9 cellular contexts compared by ENCODE assay signal in the genomic region with DNA sequence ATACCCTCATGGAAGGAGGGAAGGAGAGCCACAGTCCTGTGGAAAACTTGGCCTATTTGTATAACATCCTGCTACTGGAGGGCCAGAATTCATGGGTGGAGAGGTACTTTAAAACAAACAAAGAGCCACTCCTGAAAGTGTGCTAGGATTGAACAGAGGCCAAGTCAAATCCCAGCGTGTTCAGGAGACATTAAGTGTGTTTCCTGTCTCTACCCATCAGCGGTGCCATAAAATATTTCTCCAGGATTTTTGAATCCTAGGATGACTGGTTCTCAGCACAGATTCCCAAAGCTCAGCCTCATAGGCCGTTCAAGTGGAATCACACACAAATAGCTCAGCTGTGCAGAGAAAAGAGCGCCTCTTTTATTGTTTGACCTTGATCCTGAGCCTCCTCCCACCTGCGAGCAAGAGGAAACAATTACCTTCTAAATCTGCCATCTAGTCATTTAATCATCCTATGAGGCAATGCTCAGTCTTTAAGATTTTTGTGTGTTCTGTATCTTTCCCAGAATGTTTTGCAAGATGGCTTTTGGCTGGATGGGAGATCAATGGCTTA. TPM values are rescaled to one million over a fixed set of nuclear protein-coding genes. Genes with fewer than 3 reads are reported as not detected.
DNase-seq lines count a peak whose midpoint lies in the region; ATAC-seq, FAIRE-seq and TF ChIP-seq lines count a peak whose summit lies in the region.
"Had no signal": no experiment of that assay in that cellular context is flagged by ENCODE, and none has a peak within 500 bp of the region (broad histone marks: within the 10 kb centered on the region; RNA-seq: fewer than 3 reads in every experiment).

No MANE protein-coding gene starts in this region.

- no peaks in the 10 kb centered on the region for H3K27me3 ChIP-seq in small intestine (ENCODE audit: control insufficient read depth in 2 of 2, insufficient read depth in 2 of 2, low read length in 2 of 2)
- no peaks in the 10 kb centered on the region for H3K27me3 ChIP-seq in CD8-positive, alpha-beta T cell (ENCODE audit: insufficient read depth, low read length)

- POLR2A ChIA-PET in CD8-positive, alpha-beta T cell (lab: Charles Lee): no interaction called here
- POLR2A ChIA-PET in GM10248 (lab: Yijun Ruan, JAX): no interaction called here

- no peaks in the 10 kb centered on the region for H3K36me3 ChIP-seq in kidney (ENCODE audit: control insufficient read depth in 1 of 2, insufficient read depth in 2 of 2, low read length in 2 of 2)
- no peaks in the 10 kb centered on the region for H3K36me3 ChIP-seq in small intestine (ENCODE audit: control insufficient read depth in 2 of 2, insufficient read depth in 2 of 2, low read length in 2 of 2)
- no peaks in the 10 kb centered on the region for H3K36me3 ChIP-seq in CD8-positive, alpha-beta T cell (ENCODE audit: insufficient read depth, low read length)

- H3K4me1 ChIP-seq in kidney (ENCODE audit: control insufficient read depth in 1 of 2, insufficient read depth in 1 of 2, low read depth in 1 of 2, low read length in 2 of 2) (peaks cover 8 to 11% of the 10 kb centered on the region in 2 donors), small intestine (ENCODE audit: control insufficient read depth in 2 of 2, insufficient read depth in 1 of 2, low read depth in 1 of 2, low read length in 1 of 2) (peaks cover 0 to 2% of the 10 kb centered on the region in 2 donors)
- no peaks in the 10 kb centered on the region for H3K4me1 ChIP-seq in CD8-positive, alpha-beta T cell (ENCODE audit: insufficient read depth, low read length)

- H3K4me1 Mint-ChIP-seq in CD8-positive, alpha-beta T cell (ENCODE audit: low read depth): no peaks in the 10 kb centered on the region

- H3K27ac ChIP-seq in kidney (ENCODE audit: low read depth in 2 of 2, low read length in 2 of 2): peak overlapping the region; percentile 29 to 47
- peak overlapping the region; percentile 16 to 81 for H3K27ac ChIP-seq in small intestine (ENCODE audit: low read depth in 1 of 2, low read length in 1 of 2)
- no peak overlapping the region for H3K27ac ChIP-seq in CD8-positive, alpha-beta T cell (ENCODE audit: low read depth, low read length)

- CTCF ChIA-PET in CD8-positive, alpha-beta T cell (lab: Charles Lee): no interaction called here
- CTCF ChIA-PET in GM10248 (lab: Yijun Ruan, JAX): interaction anchor here (1.1 to 1.5 kb wide), 4 partner anchors 22 to 116 kb away, joined by 3 to 5 read pairs (median 4); no protein-coding TSS in a partner anchor

- peaks cover 7% of the 10 kb centered on the region for H3K9me3 Mint-ChIP-seq in CD8-positive, alpha-beta T cell

- no peak overlapping the region for H3K4me3 Mint-ChIP-seq in CD8-positive, alpha-beta T cell

- H3K36me3 Mint-ChIP-seq in CD8-positive, alpha-beta T cell: no peaks in the 10 kb centered on the region

- no peak for TF ChIP-seq CTCF in NB4 (IDR thresholded peaks at IDR 0.05; ENCODE audit: low read depth, low read length)
- TF ChIP-seq CTCF in kidney (IDR thresholded peaks at IDR 0.05; ENCODE audit: borderline replicate concordance, extremely low read depth, insufficient read depth): no peak
- TF ChIP-seq CTCF in CD8-positive, alpha-beta T cell (IDR thresholded peaks at IDR 0.05): no peak
- TF ChIP-seq CTCF in GM10248 (IDR thresholded peaks at IDR 0.05; ENCODE audit: control extremely low read depth, extremely low read depth, low read depth, missing control alignments): no peak

- H3K27me3 Mint-ChIP-seq in CD8-positive, alpha-beta T cell (ENCODE audit: low read depth): peaks cover 28% of the 10 kb centered on the region

- DNase-seq in NB4 (ENCODE audit: low read depth) (peak; percentile 44), SHP77 (lab: John Stamatoyannopoulos, UW) (peak; percentile 58 to 69), kidney (no peak), small intestine (peak; percentile 30), GM10248 (ENCODE audit: extremely low spot score) (no peak)
- no peak for DNase-seq in CD8-positive, alpha-beta T cell
- DNase-seq: NCI-H2171 had no signal

- H3K27ac Mint-ChIP-seq in CD8-positive, alpha-beta T cell: no peak overlapping the region

- ATAC-seq in HG02852 (IDR thresholded peaks at IDR 0.05; ENCODE audit: unreplicated experiment): no peak
- no peak for ATAC-seq in GM19351 (IDR thresholded peaks at IDR 0.05; ENCODE audit: unreplicated experiment)
- ATAC-seq in CD8-positive, alpha-beta T cell: no peak

- intact Hi-C loops in kidney (cut with DNase I): no loop called here
- intact Hi-C loops in CD8-positive, alpha-beta T cell (cut with DNase I, micrococcal nuclease): no loop called here

- H3K4me3 ChIP-seq in NB4 (ENCODE audit: low read depth, low read length) (peak overlapping the region; percentile 59), kidney (ENCODE audit: low read length in 2 of 2) (no peak overlapping the region), small intestine (ENCODE audit: low read depth in 1 of 2, low read length in 2 of 2) (no peak overlapping the region)
- no peak overlapping the region for H3K4me3 ChIP-seq in CD8-positive, alpha-beta T cell (ENCODE audit: low read depth, low read length)

- TF ChIP-seq POLR2A in NB4 (IDR thresholded peaks at IDR 0.05; ENCODE audit: extremely low read depth, insufficient read length): no peak

- WGBS in small intestine, 3 donors: 17 to 40% (median 27%) methylated on average over 5 of the region's 5 CpGs

- no peak for FAIRE-seq in kidney (lab: Jason Lieb, UNC)
- FAIRE-seq in small intestine (lab: Jason Lieb, UNC): no peak

- no peaks in the 10 kb centered on the region for H3K9me3 ChIP-seq in kidney (ENCODE audit: control insufficient read depth in 1 of 2, low read length in 2 of 2)
- H3K9me3 ChIP-seq in small intestine (ENCODE audit: control insufficient read depth, low read depth): no peaks in the 10 kb centered on the region
- no peaks in the 10 kb centered on the region for H3K9me3 ChIP-seq in CD8-positive, alpha-beta T cell (ENCODE audit: low read length)

- H3K9ac ChIP-seq in kidney (ENCODE audit: low read length in 2 of 2): no peak overlapping the region

RNA-seq across cellular contexts. Expression of a gene that starts 31.8 kb away (rescaled TPM):
- 66.7 TPM for total RNA-seq in kidney
- polyA plus RNA-seq in kidney (ENCODE audit: insufficient read depth, low read depth, low replicate concordance): 5.9 TPM
- polyA plus RNA-seq in small intestine: 10 to 100 TPM in 2 of 3 donors, 1 to 10 TPM in 1; 7.6 to 24.7 (median 10.7) TPM
- 10 to 100 TPM; 15.4 to 17.5 TPM for total RNA-seq in CD8-positive, alpha-beta T cell

Comparison
In these comparisons a context has a peak if more than half of its experiments do, and no peak if none do; other contexts are left out.
1. DNase-seq: peak in NB4 (single experiment), SHP77 (2 of 2) and small intestine (single experiment); none in kidney (single experiment), CD8-positive, alpha-beta T cell (0 of 7) and GM10248 (single experiment).